8 cellular contexts compared by ENCODE assay signal in the genomic region with DNA sequence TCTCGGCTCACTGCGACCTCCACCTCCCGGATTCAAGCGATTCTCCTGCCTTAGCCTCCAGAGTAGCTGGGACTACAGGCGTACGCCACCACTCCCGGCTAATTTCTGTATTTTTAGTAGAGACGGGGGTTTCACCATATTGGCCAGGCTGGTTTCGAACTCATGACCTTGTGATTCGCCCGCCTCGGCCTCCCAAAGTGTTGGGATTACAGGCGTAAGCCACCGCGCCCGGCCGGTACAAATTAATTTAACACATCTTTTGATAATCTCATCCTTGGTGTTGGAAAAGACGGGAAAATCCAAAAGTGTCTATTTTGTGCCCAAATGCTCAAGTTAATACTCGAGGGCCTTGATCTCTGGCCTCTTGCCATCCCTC. TPM values are rescaled to one million over a fixed set of nuclear protein-coding genes. Genes with fewer than 3 reads are reported as not detected.
DNase-seq lines count a peak whose midpoint lies in the region; ATAC-seq and TF ChIP-seq lines count a peak whose summit lies in the region.
"Not testable (repeated sequence)": the region's sequence is repeated elsewhere in the genome, so short reads cannot be mapped to it uniquely, and the experiment has no call there.

No MANE protein-coding gene starts in this region.

- not testable (repeated sequence) for H3K27me3 ChIP-seq in DOHH2 (ENCODE audit: control insufficient read depth, low read length); NT2/D1 (ENCODE audit: insufficient read depth, insufficient read length); upper lobe of right lung

- not testable (repeated sequence) for H3K9me3 Mint-ChIP-seq in activated T-cell treated with anti-CD3 and anti-CD28 coated beads, Interleukin-2, amount 50 U/mL, for 24 hours; central memory CD8-positive, alpha-beta T cell; glutamatergic neuron (ENCODE audit: unreplicated experiment); mesothelial cell of epicardium

- peak overlapping the region; percentile 89 for H3K9ac ChIP-seq in NT2/D1 (ENCODE audit: insufficient read length, low read depth)

- peaks cover 12% of the 10 kb centered on the region for H3F3A ChIP-seq in DOHH2 (ENCODE audit: control insufficient read depth, insufficient read depth)

- TF ChIP-seq CTCF in DOHH2 (IDR thresholded peaks at IDR 0.05; ENCODE audit: low read depth, low read length, poor library complexity, severe bottlenecking); glutamatergic neuron (IDR thresholded peaks at IDR 0.05; ENCODE audit: partially characterized antibody, unreplicated experiment); mesothelial cell of epicardium (IDR thresholded peaks at IDR 0.05; ENCODE audit: unreplicated experiment); upper lobe of right lung (IDR thresholded peaks at IDR 0.05): not testable (repeated sequence)

- H3K36me3 Mint-ChIP-seq in activated T-cell treated with anti-CD3 and anti-CD28 coated beads, Interleukin-2, amount 50 U/mL, for 24 hours (ENCODE audit: low read depth): peaks cover 42% of the 10 kb centered on the region
- H3K36me3 Mint-ChIP-seq in central memory CD8-positive, alpha-beta T cell (ENCODE audit: insufficient read depth): peaks cover 21% of the 10 kb centered on the region
- not testable (repeated sequence) for H3K36me3 Mint-ChIP-seq in glutamatergic neuron (ENCODE audit: unreplicated experiment); mesothelial cell of epicardium

- not testable (repeated sequence) for H4K20me1 ChIP-seq in DOHH2 (ENCODE audit: control insufficient read depth, insufficient read depth, low read depth, low read length)

- H3K79me2 ChIP-seq in DOHH2 (ENCODE audit: control insufficient read depth, low read length): peaks cover 54% of the 10 kb centered on the region

- peak overlapping the region; percentile 99 for H3K27ac Mint-ChIP-seq in activated T-cell treated with anti-CD3 and anti-CD28 coated beads, Interleukin-2, amount 50 U/mL, for 24 hours
- H3K27ac Mint-ChIP-seq in central memory CD8-positive, alpha-beta T cell (ENCODE audit: low read depth): peak overlapping the region; percentile 97
- H3K27ac Mint-ChIP-seq in glutamatergic neuron (ENCODE audit: unreplicated experiment): not testable (repeated sequence)
- H3K27ac Mint-ChIP-seq in mesothelial cell of epicardium: peak overlapping the region; percentile 98

- not testable (repeated sequence) for H3K9me2 ChIP-seq in DOHH2 (replicated peaks; ENCODE audit: control insufficient read depth, low read length)

- H3K27me3 Mint-ChIP-seq in activated T-cell treated with anti-CD3 and anti-CD28 coated beads, Interleukin-2, amount 50 U/mL, for 24 hours; central memory CD8-positive, alpha-beta T cell; glutamatergic neuron (ENCODE audit: unreplicated experiment); mesothelial cell of epicardium (ENCODE audit: low read depth): not testable (repeated sequence)

- not testable (repeated sequence) for H3K9me3 ChIP-seq in DOHH2 (ENCODE audit: control insufficient read depth, insufficient read depth, low read length); NT2/D1 (ENCODE audit: insufficient read depth, low read length); upper lobe of right lung

- H3K4me3 Mint-ChIP-seq in activated T-cell treated with anti-CD3 and anti-CD28 coated beads, Interleukin-2, amount 50 U/mL, for 24 hours: peak overlapping the region; percentile 95
- H3K4me3 Mint-ChIP-seq in central memory CD8-positive, alpha-beta T cell: peak overlapping the region; percentile 95
- H3K4me3 Mint-ChIP-seq in glutamatergic neuron (ENCODE audit: unreplicated experiment) (peak overlapping the region; percentile 92), mesothelial cell of epicardium (peak overlapping the region; percentile 96)

- H3K27ac ChIP-seq in DOHH2 (ENCODE audit: low read depth, low read length) (peak overlapping the region; percentile 94), upper lobe of right lung (peak overlapping the region; percentile 94)

- H3K4me1 Mint-ChIP-seq in activated T-cell treated with anti-CD3 and anti-CD28 coated beads, Interleukin-2, amount 50 U/mL, for 24 hours (ENCODE audit: low read depth): peaks cover 41% of the 10 kb centered on the region
- H3K4me1 Mint-ChIP-seq in central memory CD8-positive, alpha-beta T cell: peaks cover 54% of the 10 kb centered on the region
- not testable (repeated sequence) for H3K4me1 Mint-ChIP-seq in glutamatergic neuron (ENCODE audit: low read depth, unreplicated experiment)
- H3K4me1 Mint-ChIP-seq in mesothelial cell of epicardium: peaks cover 25% of the 10 kb centered on the region

- DNase-seq in NT2/D1 (ENCODE audit: low read depth, low spot score); activated T-cell treated with anti-CD3 and anti-CD28 coated beads, Interleukin-2, amount 50 U/mL, for 24 hours; central memory CD8-positive, alpha-beta T cell (ENCODE audit: low spot score in 2 of 2); glutamatergic neuron; mesothelial cell of epicardium (ENCODE audit: low spot score in 2 of 2, unreplicated experiment in 2 of 2); upper lobe of right lung: not testable (repeated sequence)
- peak; percentile 56 for DNase-seq in sciatic nerve (ENCODE audit: low spot score)

- H3K4me3 ChIP-seq in DOHH2 (ENCODE audit: low read length): peak overlapping the region; percentile 97
- H3K4me3 ChIP-seq in NT2/D1 (ENCODE audit: insufficient read length, low read depth): peak overlapping the region; percentile 85
- peak overlapping the region; percentile 99 for H3K4me3 ChIP-seq in upper lobe of right lung

- not testable (repeated sequence) for ATAC-seq in central memory CD8-positive, alpha-beta T cell (replicated peaks; ENCODE audit: extremely low read depth, poor library complexity, severe bottlenecking); sciatic nerve; upper lobe of right lung

- intact Hi-C loops in sciatic nerve (cut with DNase I): loop anchor here (10.0 kb wide), 1 partner anchor 65 kb away; a partner anchor contains a TSS
- intact Hi-C loops in upper lobe of right lung (cut with DNase I): not testable (repeated sequence)

- peaks cover 25% of the 10 kb centered on the region for H3K4me1 ChIP-seq in DOHH2 (ENCODE audit: control insufficient read depth, low read length)
- not testable (repeated sequence) for H3K4me1 ChIP-seq in NT2/D1 (ENCODE audit: insufficient read depth, insufficient read length)
- peaks cover 22% of the 10 kb centered on the region for H3K4me1 ChIP-seq in upper lobe of right lung

- H3K4me2 ChIP-seq in DOHH2 (ENCODE audit: low read length): peak overlapping the region; percentile 88

- not testable (repeated sequence) for H3K36me3 ChIP-seq in DOHH2 (ENCODE audit: control insufficient read depth, low read length); upper lobe of right lung
- peaks cover 15% of the 10 kb centered on the region for H3K36me3 ChIP-seq in NT2/D1 (ENCODE audit: insufficient read depth, insufficient read length, low read length)

RNA-seq across cellular contexts. Expression of a gene that starts 1.0 kb away (rescaled TPM):
- total RNA-seq in glutamatergic neuron (ENCODE audit: unreplicated experiment): 36.2 TPM
- 41.2 to 45.4 TPM (median 43.7 TPM) in 3 replicates for total RNA-seq in mesothelial cell of epicardium
- total RNA-seq in sciatic nerve: 61.6 TPM
- 35.9 TPM for total RNA-seq in upper lobe of right lung
